8 cellular contexts compared by ENCODE assay signal in genomic region chr1:161524742-161525250, GRCh38. TPM values are rescaled to one million over a fixed set of nuclear protein-coding genes. Genes with fewer than 3 reads are reported as not detected.
A peak's percentile ranks its signal among the peaks of the same experiment; 100 is the strongest.
DNase-seq lines count a peak whose midpoint lies in the region; ATAC-seq and TF ChIP-seq lines count a peak whose summit lies in the region.
"Not testable (repeated sequence)": the region's sequence is repeated elsewhere in the genome, so short reads cannot be mapped to it uniquely, and the experiment has no call there.
"Had no signal": no experiment of that assay in that cellular context is flagged by ENCODE, and none has a peak within 500 bp of the region (broad histone marks: within the 10 kb centered on the region; RNA-seq: fewer than 3 reads in every experiment).

No MANE protein-coding gene starts in this region.

- H3K36me3 Mint-ChIP-seq in activated T-helper 17 cell treated with anti-CD3 and anti-CD28 coated beads, Interleukin-2, amount 50 U/mL, for 72 hours (ENCODE audit: low read depth) = peaks cover 11% of the 10 kb centered on the region
- H3K36me3 Mint-ChIP-seq in endodermal cell (ENCODE audit: low read depth) = not testable (repeated sequence)

- not testable (repeated sequence) for H3K27ac Mint-ChIP-seq in activated T-helper 17 cell treated with anti-CD3 and anti-CD28 coated beads, Interleukin-2, amount 50 U/mL, for 72 hours; endodermal cell

- not testable (repeated sequence) for H3K9ac ChIP-seq in MM.1S (ENCODE audit: low read length); endodermal cell (ENCODE audit: extremely low read depth, low read length, poor library complexity, severe bottlenecking)

- not testable (repeated sequence) for H3K79me2 ChIP-seq in MM.1S (ENCODE audit: low read length)

- ATAC-seq in GM18861 (IDR thresholded peaks at IDR 0.05; ENCODE audit: unreplicated experiment) = peak; percentile 4
- ATAC-seq in HG02588 (IDR thresholded peaks at IDR 0.05; ENCODE audit: unreplicated experiment) = peak; percentile 18
- peak; percentile 35 for ATAC-seq in activated T-helper 17 cell treated with anti-CD3 and anti-CD28 coated beads, Interleukin-2, amount 50 U/mL, for 72 hours (replicated peaks)

- H2AFZ ChIP-seq in MM.1S (ENCODE audit: low read length) = peak overlapping the region; percentile 75

- not testable (repeated sequence) for H3K4me1 ChIP-seq in MM.1S (ENCODE audit: low read length); endodermal cell (ENCODE audit: control insufficient read depth, insufficient read depth, low read length)

- not testable (repeated sequence) for H3K27ac ChIP-seq in MM.1S (ENCODE audit: low read length); endodermal cell (ENCODE audit: low read depth, low read length)

- not testable (repeated sequence) for H3K9me2 ChIP-seq in MM.1S (replicated peaks; ENCODE audit: insufficient read depth, low read length)

- DNase-seq in MM.1S = not testable (repeated sequence)
- DNase-seq in endodermal cell = peak; percentile 59
- DNase-seq in left kidney (ENCODE audit: low read depth, low spot score) = peak; percentile 44
- DNase-seq in retina = peak; percentile 49

- not testable (repeated sequence) for H3K36me3 ChIP-seq in MM.1S (replicated peaks; ENCODE audit: insufficient read depth, low read length); endodermal cell (ENCODE audit: control insufficient read depth, insufficient read depth, low read length)

- H3K4me3 Mint-ChIP-seq in activated T-helper 17 cell treated with anti-CD3 and anti-CD28 coated beads, Interleukin-2, amount 50 U/mL, for 72 hours = peak overlapping the region; percentile 81
- H3K4me3 Mint-ChIP-seq in endodermal cell = peak overlapping the region; percentile 80

- WGBS in endodermal cell (ENCODE audit: insufficient coverage in 1 of 2, insufficient read length in 1 of 2), 2 experiments = 7% methylated on average over 10 to 39 of the region's 53 CpGs

- H3K4me3 ChIP-seq in MM.1S (ENCODE audit: low read length) (peak overlapping the region; percentile 55), endodermal cell (ENCODE audit: low read length) (peak overlapping the region; percentile 64)

- H3K27me3 Mint-ChIP-seq in activated T-helper 17 cell treated with anti-CD3 and anti-CD28 coated beads, Interleukin-2, amount 50 U/mL, for 72 hours = not testable (repeated sequence)
- peaks cover 75% of the 10 kb centered on the region for H3K27me3 Mint-ChIP-seq in endodermal cell (ENCODE audit: insufficient read depth)

- peak overlapping the region; percentile 70; the same call in 1 of the 2 replicates for H3K4me2 ChIP-seq in MM.1S (ENCODE audit: low read depth, low read length)

- H3K9me3 Mint-ChIP-seq in activated T-helper 17 cell treated with anti-CD3 and anti-CD28 coated beads, Interleukin-2, amount 50 U/mL, for 72 hours; endodermal cell: not testable (repeated sequence)

- H3K27me3 ChIP-seq in MM.1S (replicated peaks; ENCODE audit: insufficient read depth, low read length) = not testable (repeated sequence)
- peaks cover 35% of the 10 kb centered on the region for H3K27me3 ChIP-seq in endodermal cell (ENCODE audit: control insufficient read depth, insufficient read depth, low read length, poor library complexity, severe bottlenecking)

- H4K20me1 ChIP-seq in MM.1S (ENCODE audit: insufficient read depth, low read length) = not testable (repeated sequence)

- H3K9me3 ChIP-seq in MM.1S (replicated peaks; ENCODE audit: insufficient read depth, low read length); endodermal cell (ENCODE audit: control insufficient read depth, low read length): not testable (repeated sequence)

- H3F3A ChIP-seq in MM.1S (ENCODE audit: insufficient read depth, low read length) = not testable (repeated sequence)

- H3K4me1 Mint-ChIP-seq in activated T-helper 17 cell treated with anti-CD3 and anti-CD28 coated beads, Interleukin-2, amount 50 U/mL, for 72 hours; endodermal cell: not testable (repeated sequence)

- TF ChIP-seq CTCF in MM.1S (IDR thresholded peaks at IDR 0.05; ENCODE audit: low read length); endodermal cell (conservative IDR thresholded peaks at IDR 0.05): not testable (repeated sequence)

RNA-seq across cellular contexts. Expression of gene HSPA6, which starts 0.5 kb away (rescaled TPM):
- under 1 TPM; 0.37 to 0.41 TPM for total RNA-seq in activated T-helper 17 cell treated with anti-CD3 and anti-CD28 coated beads, Interleukin-2, amount 50 U/mL, for 72 hours
- total RNA-seq in endodermal cell = not detected
- polyA plus RNA-seq in endodermal cell (2013, experiment 1 of 2) = 0.68 TPM
- 0.83 TPM for polyA plus RNA-seq in endodermal cell (2013, experiment 2 of 2)

RNA-seq across cellular contexts. Expression of gene FCGR2A, which starts 19.5 kb away (rescaled TPM):
- not detected for total RNA-seq in activated T-helper 17 cell treated with anti-CD3 and anti-CD28 coated beads, Interleukin-2, amount 50 U/mL, for 72 hours
- total RNA-seq in endodermal cell = not detected
- polyA plus RNA-seq in endodermal cell (2013, experiment 1 of 2) = 0.32 TPM
- polyA plus RNA-seq in endodermal cell (2013, experiment 2 of 2) = 0.66 TPM

RNA-seq across cellular contexts. Expression of gene FCGR3A, which starts 24.8 kb away (rescaled TPM):
- not detected for total RNA-seq in activated T-helper 17 cell treated with anti-CD3 and anti-CD28 coated beads, Interleukin-2, amount 50 U/mL, for 72 hours
- total RNA-seq in endodermal cell = not detected
- not detected for polyA plus RNA-seq in endodermal cell (2013, experiment 1 of 2)
- polyA plus RNA-seq in endodermal cell (2013, experiment 2 of 2) = not detected
- total RNA-seq: SJCRH30 had no signal
